In the genomic region with DNA sequence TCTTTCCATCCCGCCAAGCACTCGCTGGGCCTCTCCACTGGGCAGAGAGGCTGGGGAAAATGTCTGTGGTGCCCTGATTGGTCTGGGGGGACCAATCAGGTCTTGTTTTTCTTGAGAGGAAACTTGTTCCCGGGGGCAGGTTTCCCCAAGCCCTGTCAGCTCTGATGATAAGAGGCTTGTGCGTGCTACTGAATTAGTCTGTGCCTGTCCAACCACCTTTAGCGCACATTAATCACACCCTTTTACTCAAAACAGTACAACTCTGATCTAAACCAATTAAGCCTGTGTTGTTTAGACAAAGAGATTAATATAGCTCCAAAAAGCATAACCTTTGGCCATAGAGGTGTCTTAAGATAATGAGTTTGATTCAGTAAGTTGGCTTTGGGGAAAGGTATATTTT, we compare ENCODE assay signal across 18 cellular contexts.
"Had no signal": no experiment of that assay in that cellular context is flagged by ENCODE, and none has a peak within 500 bp of the region (broad histone marks: within the 10 kb centered on the region; RNA-seq: fewer than 3 reads in every experiment).

No MANE protein-coding gene starts in this region.

- H3K4me3 Mint-ChIP-seq: activated B cell treated with CpG ODN at 0.5 μM for 24 hours; activated naive CD8-positive, alpha-beta T cell treated with anti-CD3 and anti-CD28 coated beads, Interleukin-2, amount 10 ng/mL, durations not matched to agents 7 days and 5 days; activated T-cell treated with anti-CD3 and anti-CD28 coated beads, Interleukin-2, amount 50 U/mL, for 24 hours; brain; stimulated activated naive B cell treated with anti-CD40 and anti-IgM and Interleukin-4, amounts not matched to agents 10 μg/mL and 1 μg/mL and 100 μg/mL, for 72 hours had no signal

- H3K36me3 ChIP-seq: lower lobe of right lung, neutrophil, transverse colon, vagina had no signal

- H3K27me3 Mint-ChIP-seq: activated T-cell treated with anti-CD3 and anti-CD28 coated beads, Interleukin-2, amount 50 U/mL, for 24 hours had no signal

- H3K27me3 ChIP-seq: transverse colon, vagina had no signal

- H3K4me3 ChIP-seq: lower lobe of right lung, transverse colon, vagina had no signal

- H3K9me3 ChIP-seq: lower lobe of right lung, neutrophil, transverse colon, vagina had no signal

- H3K4me1 Mint-ChIP-seq: activated B cell treated with CpG ODN at 0.5 μM for 24 hours; stimulated activated naive B cell treated with anti-CD40 and anti-IgM and Interleukin-4, amounts not matched to agents 10 μg/mL and 1 μg/mL and 100 μg/mL, for 72 hours had no signal

- ATAC-seq: left cardiac atrium; lower lobe of right lung; stimulated activated naive B cell treated with anti-CD40 and anti-IgM and Interleukin-4, amounts not matched to agents 10 μg/mL and 1 μg/mL and 100 μg/mL, for 72 hours had no signal

- H3K27ac ChIP-seq: lower lobe of right lung, neutrophil, transverse colon, vagina had no signal

- DNase-seq: activated B cell treated with CpG ODN at 0.5 μM for 24 hours; activated CD4-positive, alpha-beta T cell treated with anti-CD3 and anti-CD28 coated beads, Interleukin-2, amount 50 U/mL, for 1 hour; activated effector memory CD4-positive, alpha-beta T cell treated with anti-CD3 and anti-CD28 coated beads, Interleukin-2, amount 50 U/mL, for 16 hours; activated naive CD8-positive, alpha-beta T cell treated with anti-CD3 and anti-CD28 coated beads, Interleukin-2, amount 10 ng/mL, durations not matched to agents 7 days and 5 days; activated T-cell treated with anti-CD3 and anti-CD28 coated beads, Interleukin-2, amount 50 U/mL, for 24 hours; central memory CD4-positive, alpha-beta T cell; cortex of kidney; effector CD4-positive, alpha-beta T cell; foreskin fibroblast; glutamatergic neuron; left cardiac atrium; lower lobe of right lung; midbrain; stimulated activated naive B cell treated with anti-CD40 and anti-IgM and Interleukin-4, amounts not matched to agents 10 μg/mL and 1 μg/mL and 100 μg/mL, for 72 hours; transverse colon had no signal

- H3K9me3 Mint-ChIP-seq: activated B cell treated with CpG ODN at 0.5 μM for 24 hours; activated naive CD8-positive, alpha-beta T cell treated with anti-CD3 and anti-CD28 coated beads, Interleukin-2, amount 10 ng/mL, durations not matched to agents 7 days and 5 days; brain; stimulated activated naive B cell treated with anti-CD40 and anti-IgM and Interleukin-4, amounts not matched to agents 10 μg/mL and 1 μg/mL and 100 μg/mL, for 72 hours had no signal

- H3K36me3 Mint-ChIP-seq: brain; stimulated activated naive B cell treated with anti-CD40 and anti-IgM and Interleukin-4, amounts not matched to agents 10 μg/mL and 1 μg/mL and 100 μg/mL, for 72 hours had no signal

- H3K27ac Mint-ChIP-seq: activated B cell treated with CpG ODN at 0.5 μM for 24 hours; activated T-cell treated with anti-CD3 and anti-CD28 coated beads, Interleukin-2, amount 50 U/mL, for 24 hours; brain; stimulated activated naive B cell treated with anti-CD40 and anti-IgM and Interleukin-4, amounts not matched to agents 10 μg/mL and 1 μg/mL and 100 μg/mL, for 72 hours had no signal
